Comparison of ENCODE assay signal across 9 cellular contexts in genomic region chr10:50788951-50789904, GRCh38. TPM values are rescaled to one million over a fixed set of nuclear protein-coding genes. Genes with fewer than 3 reads are reported as not detected.
DNase-seq lines count a peak whose midpoint lies in the region; TF ChIP-seq lines count a peak whose summit lies in the region.
"Had no signal": no experiment of that assay in that cellular context is flagged by ENCODE, and none has a peak within 500 bp of the region (broad histone marks: within the 10 kb centered on the region; RNA-seq: fewer than 3 reads in every experiment).

No MANE protein-coding gene starts in this region.

- H3K4me1 Mint-ChIP-seq in endothelial cell (ENCODE audit: unreplicated experiment), result no peaks in the 10 kb centered on the region

- peaks cover 2% of the 10 kb centered on the region for H3K27me3 Mint-ChIP-seq in endothelial cell (ENCODE audit: unreplicated experiment)

- no peak overlapping the region for H3K27ac ChIP-seq in vagina
- H3K27ac ChIP-seq: upper lobe of left lung had no signal

- DNase-seq in M059J (ENCODE audit: low read depth) (peak; percentile 42), endothelial cell (ENCODE audit: low spot score) (no peak), pons (ENCODE audit: low spot score) (peak; percentile 7), activated gamma-delta T cell (lab: John Stamatoyannopoulos, UW) (no peak), vagina (ENCODE audit: extremely low spot score in 2 of 2) (no peak)
- DNase-seq in stimulated activated CD4-positive, alpha-beta T cell treated with anti-CD3 and anti-CD28 coated beads, Interleukin-1b, Interleukin-23, amount 100 ng/mL, for 48 hours, result no peak
- DNase-seq in activated CD4-positive, alpha-beta T cell treated with anti-CD3 and anti-CD28 coated beads for 4 hours, result no peak
- DNase-seq: upper lobe of left lung had no signal

- no peaks in the 10 kb centered on the region for H3K27me3 ChIP-seq in vagina
- H3K27me3 ChIP-seq: upper lobe of left lung had no signal

- no peaks in the 10 kb centered on the region for H3K36me3 ChIP-seq in vagina
- H3K36me3 ChIP-seq: upper lobe of left lung had no signal

- H3K4me3 Mint-ChIP-seq in endothelial cell (ENCODE audit: unreplicated experiment), result no peak overlapping the region

- intact Hi-C loops in vagina (cut with DNase I), result no loop called here

- no peaks in the 10 kb centered on the region for H3K9me3 Mint-ChIP-seq in endothelial cell (ENCODE audit: unreplicated experiment)

- no peak for TF ChIP-seq POLR2A in vagina (IDR thresholded peaks at IDR 0.05)

- H3K36me3 Mint-ChIP-seq in endothelial cell (ENCODE audit: low read depth, unreplicated experiment), result no peaks in the 10 kb centered on the region

- peak; percentile 39 for TF ChIP-seq CTCF in GM12873 (IDR thresholded peaks at IDR 0.05; ENCODE audit: insufficient read depth, low read depth, low read length, missing control alignments)
- TF ChIP-seq CTCF in endothelial cell (IDR thresholded peaks at IDR 0.05; ENCODE audit: unreplicated experiment), result peak; percentile 42
- no peak for TF ChIP-seq CTCF in vagina (IDR thresholded peaks at IDR 0.05)

- no peak overlapping the region for H3K4me3 ChIP-seq in vagina
- H3K4me3 ChIP-seq: upper lobe of left lung had no signal

- no peak overlapping the region for H3K27ac Mint-ChIP-seq in endothelial cell (ENCODE audit: unreplicated experiment)

- H3K9me3 ChIP-seq in vagina, result no peaks in the 10 kb centered on the region
- H3K9me3 ChIP-seq: upper lobe of left lung had no signal

- H3K4me1 ChIP-seq in vagina, result no peaks in the 10 kb centered on the region
- H3K4me1 ChIP-seq: upper lobe of left lung had no signal

RNA-seq across cellular contexts. Expression of gene ASAH2B, which starts 49.5 kb away (rescaled TPM):
- total RNA-seq in M059J (2014; rRNA removed; shearing (Covaris generic)), result 3.1 and 4.9 TPM in 2 replicates
- 5.7 TPM for total RNA-seq in endothelial cell (ENCODE audit: unreplicated experiment)
- 0.74 TPM for total RNA-seq in vagina

Comparison
In these comparisons a context has a peak if more than half of its experiments do, and no peak if none do; other contexts are left out.
1. CTCF ChIP-seq: peak in GM12873 (single experiment) and endothelial cell (single experiment); none in vagina (0 of 3).
2. DNase-seq: peak in M059J (single experiment) and pons (single experiment); none in endothelial cell (single experiment), activated gamma-delta T cell (single experiment), stimulated activated CD4-positive, alpha-beta T cell treated with anti-CD3 and anti-CD28 coated beads, Interleukin-1b, Interleukin-23, amount 100 ng/mL, for 48 hours (single experiment), vagina (0 of 2) and activated CD4-positive, alpha-beta T cell treated with anti-CD3 and anti-CD28 coated beads for 4 hours (0 of 2).